In the genomic region with DNA sequence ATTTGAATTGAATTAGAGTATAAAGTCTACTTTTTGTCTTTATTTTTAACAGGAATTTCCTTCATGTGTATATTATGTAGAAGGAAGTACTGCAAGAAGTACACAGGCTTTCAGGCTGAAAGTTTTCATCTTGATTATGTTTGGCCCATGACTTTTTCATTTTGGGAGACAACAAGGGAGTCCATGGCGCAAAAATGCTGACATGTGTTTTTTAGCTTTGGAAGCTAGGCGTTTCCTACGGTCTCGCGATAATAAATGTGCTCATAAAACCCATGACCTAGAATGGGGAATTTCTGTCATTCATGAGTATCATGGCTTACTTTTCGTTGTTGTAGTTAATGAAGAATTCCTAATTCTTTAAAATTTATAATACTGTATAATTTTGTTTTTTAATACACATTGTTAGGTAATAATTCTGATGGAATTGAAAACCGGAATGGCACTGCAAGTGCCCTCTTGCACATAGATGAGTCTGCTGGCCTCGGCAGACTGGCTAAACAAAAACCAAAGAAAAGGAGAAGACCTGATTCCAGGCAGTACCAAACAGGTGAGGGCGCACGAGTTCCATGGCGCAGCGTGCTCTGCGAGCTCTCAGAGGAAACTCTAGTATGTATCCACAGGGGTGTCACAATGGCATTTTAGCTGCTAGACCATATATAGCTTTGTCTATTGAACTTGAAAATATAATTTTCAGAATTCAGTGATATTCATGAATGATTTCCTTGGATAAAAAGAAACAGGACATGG, we compare ENCODE assay signal across 2 cellular contexts.
TF ChIP-seq lines count a peak whose summit lies in the region.

No MANE protein-coding gene starts in this region.

TF ChIP-seq in A549, 52 proteins besides CTCF, POLR2A, EP300 and RAD21:
- TF ChIP-seq ZSCAN20 (CRISPR knock-in tag; IDR thresholded peaks at IDR 0.05) (no peak), MAFK (IDR thresholded peaks at IDR 0.05; ENCODE audit: partially characterized antibody) (peak; percentile 88)

TF ChIP-seq in H1, 55 proteins besides CTCF, POLR2A, EP300 and RAD21:
- no peak for TF ChIP-seq RFX5 (IDR thresholded peaks at IDR 0.05; ENCODE audit: borderline replicate concordance, low read depth, low read length)
- TF ChIP-seq, protein P1, sequence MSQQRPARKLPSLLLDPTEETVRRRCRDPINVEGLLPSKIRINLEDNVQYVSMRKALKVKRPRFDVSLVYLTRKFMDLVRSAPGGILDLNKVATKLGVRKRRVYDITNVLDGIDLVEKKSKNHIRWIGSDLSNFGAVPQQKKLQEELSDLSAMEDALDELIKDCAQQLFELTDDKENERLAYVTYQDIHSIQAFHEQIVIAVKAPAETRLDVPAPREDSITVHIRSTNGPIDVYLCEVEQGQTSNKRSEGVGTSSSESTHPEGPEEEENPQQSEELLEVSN (IDR thresholded peaks at IDR 0.05): no peak
- TF ChIP-seq KDM4A (IDR thresholded peaks at IDR 0.05; ENCODE audit: low read depth, low read length, severe bottlenecking): no peak
- TF ChIP-seq SUZ12 (IDR thresholded peaks at IDR 0.05; ENCODE audit: low read length): no peak
- peak; percentile 58; the same call in 1 of the 2 replicates for TF ChIP-seq MAFK (IDR thresholded peaks at IDR 0.05; ENCODE audit: low read depth, low read length)
- TF ChIP-seq TAF1 (IDR thresholded peaks at IDR 0.05; ENCODE audit: low read depth, low read length): no peak
- TF ChIP-seq, protein P2, sequence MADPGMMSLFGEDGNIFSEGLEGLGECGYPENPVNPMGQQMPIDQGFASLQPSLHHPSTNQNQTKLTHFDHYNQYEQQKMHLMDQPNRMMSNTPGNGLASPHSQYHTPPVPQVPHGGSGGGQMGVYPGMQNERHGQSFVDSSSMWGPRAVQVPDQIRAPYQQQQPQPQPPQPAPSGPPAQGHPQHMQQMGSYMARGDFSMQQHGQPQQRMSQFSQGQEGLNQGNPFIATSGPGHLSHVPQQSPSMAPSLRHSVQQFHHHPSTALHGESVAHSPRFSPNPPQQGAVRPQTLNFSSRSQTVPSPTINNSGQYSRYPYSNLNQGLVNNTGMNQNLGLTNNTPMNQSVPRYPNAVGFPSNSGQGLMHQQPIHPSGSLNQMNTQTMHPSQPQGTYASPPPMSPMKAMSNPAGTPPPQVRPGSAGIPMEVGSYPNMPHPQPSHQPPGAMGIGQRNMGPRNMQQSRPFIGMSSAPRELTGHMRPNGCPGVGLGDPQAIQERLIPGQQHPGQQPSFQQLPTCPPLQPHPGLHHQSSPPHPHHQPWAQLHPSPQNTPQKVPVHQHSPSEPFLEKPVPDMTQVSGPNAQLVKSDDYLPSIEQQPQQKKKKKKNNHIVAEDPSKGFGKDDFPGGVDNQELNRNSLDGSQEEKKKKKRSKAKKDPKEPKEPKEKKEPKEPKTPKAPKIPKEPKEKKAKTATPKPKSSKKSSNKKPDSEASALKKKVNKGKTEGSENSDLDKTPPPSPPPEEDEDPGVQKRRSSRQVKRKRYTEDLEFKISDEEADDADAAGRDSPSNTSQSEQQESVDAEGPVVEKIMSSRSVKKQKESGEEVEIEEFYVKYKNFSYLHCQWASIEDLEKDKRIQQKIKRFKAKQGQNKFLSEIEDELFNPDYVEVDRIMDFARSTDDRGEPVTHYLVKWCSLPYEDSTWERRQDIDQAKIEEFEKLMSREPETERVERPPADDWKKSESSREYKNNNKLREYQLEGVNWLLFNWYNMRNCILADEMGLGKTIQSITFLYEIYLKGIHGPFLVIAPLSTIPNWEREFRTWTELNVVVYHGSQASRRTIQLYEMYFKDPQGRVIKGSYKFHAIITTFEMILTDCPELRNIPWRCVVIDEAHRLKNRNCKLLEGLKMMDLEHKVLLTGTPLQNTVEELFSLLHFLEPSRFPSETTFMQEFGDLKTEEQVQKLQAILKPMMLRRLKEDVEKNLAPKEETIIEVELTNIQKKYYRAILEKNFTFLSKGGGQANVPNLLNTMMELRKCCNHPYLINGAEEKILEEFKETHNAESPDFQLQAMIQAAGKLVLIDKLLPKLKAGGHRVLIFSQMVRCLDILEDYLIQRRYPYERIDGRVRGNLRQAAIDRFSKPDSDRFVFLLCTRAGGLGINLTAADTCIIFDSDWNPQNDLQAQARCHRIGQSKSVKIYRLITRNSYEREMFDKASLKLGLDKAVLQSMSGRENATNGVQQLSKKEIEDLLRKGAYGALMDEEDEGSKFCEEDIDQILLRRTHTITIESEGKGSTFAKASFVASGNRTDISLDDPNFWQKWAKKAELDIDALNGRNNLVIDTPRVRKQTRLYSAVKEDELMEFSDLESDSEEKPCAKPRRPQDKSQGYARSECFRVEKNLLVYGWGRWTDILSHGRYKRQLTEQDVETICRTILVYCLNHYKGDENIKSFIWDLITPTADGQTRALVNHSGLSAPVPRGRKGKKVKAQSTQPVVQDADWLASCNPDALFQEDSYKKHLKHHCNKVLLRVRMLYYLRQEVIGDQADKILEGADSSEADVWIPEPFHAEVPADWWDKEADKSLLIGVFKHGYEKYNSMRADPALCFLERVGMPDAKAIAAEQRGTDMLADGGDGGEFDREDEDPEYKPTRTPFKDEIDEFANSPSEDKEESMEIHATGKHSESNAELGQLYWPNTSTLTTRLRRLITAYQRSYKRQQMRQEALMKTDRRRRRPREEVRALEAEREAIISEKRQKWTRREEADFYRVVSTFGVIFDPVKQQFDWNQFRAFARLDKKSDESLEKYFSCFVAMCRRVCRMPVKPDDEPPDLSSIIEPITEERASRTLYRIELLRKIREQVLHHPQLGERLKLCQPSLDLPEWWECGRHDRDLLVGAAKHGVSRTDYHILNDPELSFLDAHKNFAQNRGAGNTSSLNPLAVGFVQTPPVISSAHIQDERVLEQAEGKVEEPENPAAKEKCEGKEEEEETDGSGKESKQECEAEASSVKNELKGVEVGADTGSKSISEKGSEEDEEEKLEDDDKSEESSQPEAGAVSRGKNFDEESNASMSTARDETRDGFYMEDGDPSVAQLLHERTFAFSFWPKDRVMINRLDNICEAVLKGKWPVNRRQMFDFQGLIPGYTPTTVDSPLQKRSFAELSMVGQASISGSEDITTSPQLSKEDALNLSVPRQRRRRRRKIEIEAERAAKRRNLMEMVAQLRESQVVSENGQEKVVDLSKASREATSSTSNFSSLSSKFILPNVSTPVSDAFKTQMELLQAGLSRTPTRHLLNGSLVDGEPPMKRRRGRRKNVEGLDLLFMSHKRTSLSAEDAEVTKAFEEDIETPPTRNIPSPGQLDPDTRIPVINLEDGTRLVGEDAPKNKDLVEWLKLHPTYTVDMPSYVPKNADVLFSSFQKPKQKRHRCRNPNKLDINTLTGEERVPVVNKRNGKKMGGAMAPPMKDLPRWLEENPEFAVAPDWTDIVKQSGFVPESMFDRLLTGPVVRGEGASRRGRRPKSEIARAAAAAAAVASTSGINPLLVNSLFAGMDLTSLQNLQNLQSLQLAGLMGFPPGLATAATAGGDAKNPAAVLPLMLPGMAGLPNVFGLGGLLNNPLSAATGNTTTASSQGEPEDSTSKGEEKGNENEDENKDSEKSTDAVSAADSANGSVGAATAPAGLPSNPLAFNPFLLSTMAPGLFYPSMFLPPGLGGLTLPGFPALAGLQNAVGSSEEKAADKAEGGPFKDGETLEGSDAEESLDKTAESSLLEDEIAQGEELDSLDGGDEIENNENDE (IDR thresholded peaks at IDR 0.05; ENCODE audit: insufficient replicate concordance, low read length): no peak
